In genomic region chr3:53841296-53841695, GRCh38 we compare ENCODE assay signal across 16 cellular contexts. TPM values are rescaled to one million over a fixed set of nuclear protein-coding genes. Genes with fewer than 3 reads are reported as not detected.
DNase-seq lines count a peak whose midpoint lies in the region; TF ChIP-seq lines count a peak whose summit lies in the region.
"Had no signal": no experiment of that assay in that cellular context is flagged by ENCODE, and none has a peak within 500 bp of the region (broad histone marks: within the 10 kb centered on the region; RNA-seq: fewer than 3 reads in every experiment).

No MANE protein-coding gene starts in this region.

- H3K4me1 ChIP-seq in liver (ENCODE audit: control insufficient read depth in 4 of 4, insufficient read depth in 4 of 4, low read length in 3 of 4), result peaks cover 0 to 48% (median 15%) of the 10 kb centered on the region in 4 donors

- 39% methylated on average over 5 of the region's 5 CpGs for WGBS in liver

- peak; percentile 59 to 67 for TF ChIP-seq RAD21 in liver (IDR thresholded peaks at IDR 0.05)

- intact Hi-C loops in activated naive CD4-positive, alpha-beta T cell treated with anti-CD3 and anti-CD28 coated beads for 36 hours (cut with micrococcal nuclease), result no loop called here
- intact Hi-C loops in activated CD4-positive, alpha-beta T cell treated with anti-CD3 and anti-CD28 coated beads, Interleukin-2, amount 10 ng/mL, durations not matched to agents 24 days and 14 days (cut with micrococcal nuclease), result no loop called here

- DNase-seq in GM10266 (ENCODE audit: extremely low spot score), result no peak
- DNase-seq in activated naive CD4-positive, alpha-beta T cell treated with anti-CD3 and anti-CD28 coated beads for 36 hours, result no peak
- no peak for DNase-seq in activated CD4-positive, alpha-beta T cell treated with anti-CD3 and anti-CD28 coated beads for 48 hours
- no peak for DNase-seq in activated CD4-positive, alpha-beta T cell treated with anti-CD3 and anti-CD28 coated beads, Interleukin-2, amount 10 ng/mL, durations not matched to agents 24 days and 14 days
- DNase-seq: activated CD8-positive, alpha-beta T cell treated with anti-CD3 and anti-CD28 coated beads, Interleukin-2, amount 10 ng/mL, durations not matched to agents 7 days and 5 days; anterior cingulate cortex; cortex of kidney; head of caudate nucleus; left cardiac atrium; NCI-H1105; stimulated activated CD4-positive, alpha-beta T cell treated with anti-CD3 and anti-CD28 coated beads, Interleukin-15, amount 100 ng/mL, for 24 hours had no signal

- H3K9me3 ChIP-seq in liver (ENCODE audit: control insufficient read depth in 4 of 4, low read length in 3 of 4), result no peaks in the 10 kb centered on the region
- H3K9me3 ChIP-seq: SJSA1, suprapubic skin had no signal

- no peak overlapping the region for H3K27ac Mint-ChIP-seq in activated naive CD4-positive, alpha-beta T cell treated with anti-CD3 and anti-CD28 coated beads for 36 hours
- no peak overlapping the region for H3K27ac Mint-ChIP-seq in activated CD4-positive, alpha-beta T cell treated with anti-CD3 and anti-CD28 coated beads, Interleukin-2, amount 10 ng/mL, durations not matched to agents 24 days and 14 days
- H3K27ac Mint-ChIP-seq: activated CD8-positive, alpha-beta T cell treated with anti-CD3 and anti-CD28 coated beads, Interleukin-2, amount 10 ng/mL, durations not matched to agents 7 days and 5 days; activated T-helper 2 cell treated with anti-CD3 and anti-CD28 coated beads, Interferon-gamma antibody, Interleukin-2, Interleukin-4, amounts not matched to agents 10 μg/mL and 5 μg/mL and 100 μg/mL, durations not matched to agents 14 hours and 24 hours and 36 hours had no signal

- TF ChIP-seq CTCF in GM10266 (IDR thresholded peaks at IDR 0.05; ENCODE audit: control insufficient read depth, insufficient read depth, low read depth, missing control alignments) (peak; percentile 14), VCaP (conservative IDR thresholded peaks at IDR 0.05) (peak; percentile 72), liver (IDR thresholded peaks at IDR 0.05; ENCODE audit: low read depth, low read length, missing input control) (peak; percentile 33)

- CTCF ChIA-PET in activated naive CD4-positive, alpha-beta T cell treated with anti-CD3 and anti-CD28 coated beads for 36 hours (lab: Charles Lee), result no interaction called here

- H3K27me3 Mint-ChIP-seq in activated naive CD4-positive, alpha-beta T cell treated with anti-CD3 and anti-CD28 coated beads for 36 hours (ENCODE audit: low read depth), result peaks cover 28% of the 10 kb centered on the region
- peaks cover 38% of the 10 kb centered on the region for H3K27me3 Mint-ChIP-seq in activated CD4-positive, alpha-beta T cell treated with anti-CD3 and anti-CD28 coated beads, Interleukin-2, amount 10 ng/mL, durations not matched to agents 24 days and 14 days

- no peaks in the 10 kb centered on the region for H3K4me1 Mint-ChIP-seq in activated naive CD4-positive, alpha-beta T cell treated with anti-CD3 and anti-CD28 coated beads for 36 hours (ENCODE audit: low read depth)
- H3K4me1 Mint-ChIP-seq in activated CD4-positive, alpha-beta T cell treated with anti-CD3 and anti-CD28 coated beads, Interleukin-2, amount 10 ng/mL, durations not matched to agents 24 days and 14 days, result peaks cover 2% of the 10 kb centered on the region

- no peak overlapping the region for H3K4me3 ChIP-seq in liver (ENCODE audit: low read depth in 1 of 3, low read length in 3 of 3)
- H3K4me3 ChIP-seq: SJSA1, suprapubic skin had no signal

- H3K4me3 Mint-ChIP-seq in activated naive CD4-positive, alpha-beta T cell treated with anti-CD3 and anti-CD28 coated beads for 36 hours, result no peak overlapping the region
- no peak overlapping the region for H3K4me3 Mint-ChIP-seq in activated CD4-positive, alpha-beta T cell treated with anti-CD3 and anti-CD28 coated beads, Interleukin-2, amount 10 ng/mL, durations not matched to agents 24 days and 14 days
- H3K4me3 Mint-ChIP-seq: activated CD8-positive, alpha-beta T cell treated with anti-CD3 and anti-CD28 coated beads, Interleukin-2, amount 10 ng/mL, durations not matched to agents 7 days and 5 days had no signal

- H3K36me3 ChIP-seq in liver (ENCODE audit: control insufficient read depth in 4 of 4, insufficient read depth in 3 of 4, low read depth in 1 of 4, low read length in 3 of 4), result peaks cover 4 to 23% (median 7%) of the 10 kb centered on the region in 4 donors
- H3K36me3 ChIP-seq: SJSA1, suprapubic skin had no signal

- H3K36me3 Mint-ChIP-seq in activated naive CD4-positive, alpha-beta T cell treated with anti-CD3 and anti-CD28 coated beads for 36 hours (ENCODE audit: low read depth), result no peaks in the 10 kb centered on the region
- H3K36me3 Mint-ChIP-seq in activated CD4-positive, alpha-beta T cell treated with anti-CD3 and anti-CD28 coated beads, Interleukin-2, amount 10 ng/mL, durations not matched to agents 24 days and 14 days (ENCODE audit: low read depth), result no peaks in the 10 kb centered on the region

- H3K27ac ChIP-seq in VCaP (peak overlapping the region; percentile 94), liver (ENCODE audit: low read depth in 1 of 2, low read length in 2 of 2) (peak overlapping the region; percentile 98 to 99)
- H3K27ac ChIP-seq: SJSA1, suprapubic skin had no signal

- no peaks in the 10 kb centered on the region for H3K27me3 ChIP-seq in liver (ENCODE audit: control insufficient read depth in 4 of 4, insufficient read depth in 4 of 4, low read length in 3 of 4)

- H3K9me3 Mint-ChIP-seq in activated naive CD4-positive, alpha-beta T cell treated with anti-CD3 and anti-CD28 coated beads for 36 hours, result no peaks in the 10 kb centered on the region
- H3K9me3 Mint-ChIP-seq in activated CD4-positive, alpha-beta T cell treated with anti-CD3 and anti-CD28 coated beads, Interleukin-2, amount 10 ng/mL, durations not matched to agents 24 days and 14 days, result no peaks in the 10 kb centered on the region
- H3K9me3 Mint-ChIP-seq: activated T-helper 2 cell treated with anti-CD3 and anti-CD28 coated beads, Interferon-gamma antibody, Interleukin-2, Interleukin-4, amounts not matched to agents 10 μg/mL and 5 μg/mL and 100 μg/mL, durations not matched to agents 14 hours and 24 hours and 36 hours had no signal

- H3K9ac ChIP-seq in liver (ENCODE audit: low read depth in 1 of 2, low read length in 2 of 2), result peak overlapping the region; percentile 31 to 69

TF ChIP-seq in liver, 16 proteins besides CTCF, POLR2A, EP300 and RAD21 (continues in another document):
- TF ChIP-seq ATF3 (IDR thresholded peaks at IDR 0.05) (no peak), EGR1 (IDR thresholded peaks at IDR 0.05; ENCODE audit: low read depth in 2 of 2) (peak in 1 of 2 donors; percentile 8), YY1 (IDR thresholded peaks at IDR 0.05) (peak; percentile 46), FOXA2 (IDR thresholded peaks at IDR 0.05) (no peak), REST (IDR thresholded peaks at IDR 0.05) (peak; percentile 82)

RNA-seq across cellular contexts. Expression of gene CHDH, which starts 4.9 kb away (rescaled TPM):
- 10 to 100 TPM in 1 of 2 donors, 1 to 10 TPM in 1; 9.1 to 34.0 TPM for total RNA-seq in liver
- 10 to 100 TPM; 10.7 to 31.6 TPM for polyA plus RNA-seq in liver
- under 1 TPM; 0.12 to 0.35 TPM for total RNA-seq in activated naive CD4-positive, alpha-beta T cell treated with anti-CD3 and anti-CD28 coated beads for 36 hours
- 0.62 and 0.75 TPM in 2 replicates for total RNA-seq in activated CD4-positive, alpha-beta T cell treated with anti-CD3 and anti-CD28 coated beads, Interleukin-2, amount 10 ng/mL, durations not matched to agents 24 days and 14 days
- total RNA-seq: SJSA1 had no signal

RNA-seq across cellular contexts. Expression of gene IL17RB, which starts 5.1 kb away (rescaled TPM):
- 10 to 100 TPM; 11.8 to 14.6 TPM for total RNA-seq in liver
- 10 to 100 TPM; 17.0 to 21.6 TPM for polyA plus RNA-seq in liver
- under 1 TPM; 0.14 to 0.15 TPM for total RNA-seq in activated naive CD4-positive, alpha-beta T cell treated with anti-CD3 and anti-CD28 coated beads for 36 hours
- total RNA-seq in activated CD4-positive, alpha-beta T cell treated with anti-CD3 and anti-CD28 coated beads, Interleukin-2, amount 10 ng/mL, durations not matched to agents 24 days and 14 days, result 1.3 and 2.2 TPM in 2 replicates
- total RNA-seq: SJSA1 had no signal

RNA-seq across cellular contexts. Expression of gene ACTR8, which starts 40.7 kb away (rescaled TPM):
- total RNA-seq in liver, result 10 to 100 TPM in 1 of 2 donors, 1 to 10 TPM in 1; 9.9 to 16.7 TPM
- polyA plus RNA-seq in liver, result 1 to 10 TPM; 3.2 to 5.6 TPM
- total RNA-seq in activated naive CD4-positive, alpha-beta T cell treated with anti-CD3 and anti-CD28 coated beads for 36 hours, result 10 to 100 TPM; 29.8 to 30.3 TPM
- 44.5 and 46.7 TPM in 2 replicates for total RNA-seq in activated CD4-positive, alpha-beta T cell treated with anti-CD3 and anti-CD28 coated beads, Interleukin-2, amount 10 ng/mL, durations not matched to agents 24 days and 14 days

RNA-seq across cellular contexts. Expression of gene SELENOK, which starts 50.4 kb away (rescaled TPM):
- total RNA-seq in liver, result 10 to 100 TPM; 24.9 to 37.7 TPM
- 10 to 100 TPM; 40.0 to 80.2 TPM for polyA plus RNA-seq in liver
- 10 to 100 TPM; 29.6 to 36.1 TPM for total RNA-seq in activated naive CD4-positive, alpha-beta T cell treated with anti-CD3 and anti-CD28 coated beads for 36 hours
- total RNA-seq in activated CD4-positive, alpha-beta T cell treated with anti-CD3 and anti-CD28 coated beads, Interleukin-2, amount 10 ng/mL, durations not matched to agents 24 days and 14 days, result 51.4 and 58.5 TPM in 2 replicates

Comparison
In these comparisons a context has a peak if more than half of its experiments do, and no peak if none do; other contexts are left out.
1. CTCF ChIP-seq: peak in every context shown above with its lines; median percentile 72 in VCaP; 33 in liver; 14 in GM10266.